ENCODE assay signal across 9 cellular contexts in genomic region chr4:177051473-177052060, GRCh38.
A peak's percentile ranks its signal among the peaks of the same experiment; 100 is the strongest.
DNase-seq lines count a peak whose midpoint lies in the region; ATAC-seq and TF ChIP-seq lines count a peak whose summit lies in the region.
"Had no signal": no experiment of that assay in that cellular context is flagged by ENCODE, and none has a peak within 500 bp of the region (broad histone marks: within the 10 kb centered on the region; RNA-seq: fewer than 3 reads in every experiment).

No MANE protein-coding gene starts in this region.

- no peaks in the 10 kb centered on the region for H3K27me3 Mint-ChIP-seq in WTC11 (ENCODE audit: low read depth)

- H3K36me3 ChIP-seq in left lung, result no peaks in the 10 kb centered on the region
- H3K36me3 ChIP-seq: thoracic aorta had no signal

- peak; percentile 88 for ATAC-seq in GM21786 (IDR thresholded peaks at IDR 0.05; ENCODE audit: unreplicated experiment)
- ATAC-seq in WTC11, result peak; percentile 94
- ATAC-seq in left lung, result peak; percentile 71

- POLR2A ChIA-PET in WTC11 (lab: Charles Lee), result no interaction called here

- no peak overlapping the region for H3K4me3 ChIP-seq in left lung
- H3K4me3 ChIP-seq: thoracic aorta had no signal

- H3K27ac Mint-ChIP-seq in WTC11, result no peak overlapping the region

- no peaks in the 10 kb centered on the region for H3K9me3 Mint-ChIP-seq in WTC11

- H3K9me3 ChIP-seq in left lung, result no peaks in the 10 kb centered on the region
- H3K9me3 ChIP-seq: thoracic aorta had no signal

- no peaks in the 10 kb centered on the region for H3K36me3 Mint-ChIP-seq in WTC11

- peak; percentile 7 for DNase-seq in stimulated activated CD4-positive, alpha-beta T cell treated with anti-CD3 and anti-CD28 coated beads, Interleukin-1b, Interleukin-23, amount 100 ng/mL, for 48 hours
- DNase-seq in stimulated activated CD4-positive, alpha-beta T cell treated with anti-CD3 and anti-CD28 coated beads, Interleukin-12 subunit alpha, Interleukin-12 subunit beta, amount 100 ng/mL, for 4 hours, result no peak
- DNase-seq in HuH-7.5 (ENCODE audit: low spot score), result peak; percentile 5
- DNase-seq in WTC11 (ENCODE audit: low spot score), result peak; percentile 37
- DNase-seq in left lung, result no peak
- DNase-seq in AG08396 (ENCODE audit: low spot score), result no peak
- DNase-seq in 8988T, result no peak

- no peaks in the 10 kb centered on the region for H3K4me1 Mint-ChIP-seq in WTC11

- intact Hi-C loops in left lung (cut with DNase I), result no loop called here

- H3K4me1 ChIP-seq in left lung, result no peaks in the 10 kb centered on the region

- H3K27me3 ChIP-seq in left lung, result no peaks in the 10 kb centered on the region

- TF ChIP-seq CTCF in WTC11 (IDR thresholded peaks at IDR 0.05) (peak; percentile 60), left lung (IDR thresholded peaks at IDR 0.05) (peak; percentile 14 to 24)

- H3K4me3 Mint-ChIP-seq in WTC11, result no peak overlapping the region

- CTCF ChIA-PET in WTC11 (lab: Charles Lee), result interaction anchor here (0.6 to 1.1 kb wide), 4 partner anchors 15 to 488 kb away, joined by 3 to 4 read pairs (median 3); no protein-coding TSS in a partner anchor

- H3K27ac ChIP-seq in left lung, result no peak overlapping the region

TF ChIP-seq in WTC11, 78 proteins besides CTCF, POLR2A, EP300 and RAD21:
- TF ChIP-seq TP53 (CRISPR knock-in tag; IDR thresholded peaks at IDR 0.05) (no peak), ATF1 (CRISPR knock-in tag; IDR thresholded peaks at IDR 0.05) (no peak), CDX4 (CRISPR knock-in tag; IDR thresholded peaks at IDR 0.05; ENCODE audit: borderline replicate concordance) (no peak), FOXP1 (CRISPR knock-in tag; IDR thresholded peaks at IDR 0.05; ENCODE audit: borderline replicate concordance) (no peak), JAZF1 (CRISPR knock-in tag; IDR thresholded peaks at IDR 0.05) (no peak), MAX (CRISPR knock-in tag; IDR thresholded peaks at IDR 0.05) (no peak), IRF2 (CRISPR knock-in tag; IDR thresholded peaks at IDR 0.05; ENCODE audit: borderline replicate concordance, low read depth) (no peak), GRHL2 (CRISPR knock-in tag; IDR thresholded peaks at IDR 0.05; ENCODE audit: insufficient replicate concordance, severe bottlenecking) (no peak), RELA (CRISPR knock-in tag; IDR thresholded peaks at IDR 0.05; ENCODE audit: borderline replicate concordance) (no peak), E2F5 (CRISPR knock-in tag; IDR thresholded peaks at IDR 0.05) (no peak), JUN (CRISPR knock-in tag; IDR thresholded peaks at IDR 0.05) (no peak), CREM (CRISPR knock-in tag; IDR thresholded peaks at IDR 0.05) (no peak), USF2 (CRISPR knock-in tag; IDR thresholded peaks at IDR 0.05) (no peak), ZNF416 (CRISPR knock-in tag; IDR thresholded peaks at IDR 0.05) (no peak), ZNF263 (CRISPR knock-in tag; IDR thresholded peaks at IDR 0.05; ENCODE audit: low read depth) (no peak), SOX15 (CRISPR knock-in tag; IDR thresholded peaks at IDR 0.05) (no peak)

Comparison
In these comparisons a context has a peak if more than half of its experiments do, and no peak if none do; other contexts are left out.
1. DNase-seq: peak in stimulated activated CD4-positive, alpha-beta T cell treated with anti-CD3 and anti-CD28 coated beads, Interleukin-1b, Interleukin-23, amount 100 ng/mL, for 48 hours (single experiment), HuH-7.5 (single experiment) and WTC11 (single experiment); none in stimulated activated CD4-positive, alpha-beta T cell treated with anti-CD3 and anti-CD28 coated beads, Interleukin-12 subunit alpha, Interleukin-12 subunit beta, amount 100 ng/mL, for 4 hours (single experiment), left lung (0 of 2), AG08396 (single experiment) and 8988T (single experiment).
2. Peak in every context shown above with its lines, with median percentiles within 50 percentile points of each other: ATAC-seq.